Comparison of ENCODE assay signal across 21 cellular contexts in the genomic region with DNA sequence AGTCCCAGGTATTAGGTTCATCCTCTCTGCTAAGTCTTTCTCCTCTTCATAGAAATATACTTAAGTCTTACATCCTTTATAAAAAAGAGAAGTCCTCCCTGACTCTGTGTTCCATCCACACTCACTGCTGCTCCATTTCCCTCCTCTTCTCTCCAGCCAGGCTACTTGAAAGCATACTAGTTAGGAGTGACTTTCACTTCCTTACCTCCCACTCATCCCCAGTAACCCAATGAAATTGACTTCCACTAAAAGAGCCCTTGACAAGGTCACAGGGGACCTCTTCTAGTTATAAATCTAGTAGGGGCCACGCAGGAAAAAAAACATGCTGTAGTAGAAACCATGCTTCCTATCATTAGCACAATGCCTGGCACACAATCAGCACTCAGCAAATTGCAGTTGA.
"Had no signal": no experiment of that assay in that cellular context is flagged by ENCODE, and none has a peak within 500 bp of the region (broad histone marks: within the 10 kb centered on the region; RNA-seq: fewer than 3 reads in every experiment).

No MANE protein-coding gene starts in this region.

- H3K36me3 Mint-ChIP-seq: activated naive CD4-positive, alpha-beta T cell treated with anti-CD3 and anti-CD28 coated beads, Interleukin-2, amount 50 U/mL, for 24 hours; stimulated activated memory B cell treated with anti-CD40 and anti-IgM and Interleukin-4, amounts not matched to agents 10 μg/mL and 1 μg/mL and 100 μg/mL, for 72 hours had no signal

- FAIRE-seq: endothelial cell of umbilical vein, islet of Langerhans, small intestine had no signal

- H3K4me1 Mint-ChIP-seq: activated CD4-positive, alpha-beta T cell treated with anti-CD3 and anti-CD28 coated beads, Interleukin-2, amount 10 ng/mL, durations not matched to agents 7 days and 5 days; activated naive CD4-positive, alpha-beta T cell treated with anti-CD3 and anti-CD28 coated beads, Interleukin-2, amount 50 U/mL, for 24 hours; nephron; stimulated activated memory B cell treated with anti-CD40 and anti-IgM and Interleukin-4, amounts not matched to agents 10 μg/mL and 1 μg/mL and 100 μg/mL, for 72 hours had no signal

- H3K27ac Mint-ChIP-seq: activated CD4-positive, alpha-beta T cell treated with anti-CD3 and anti-CD28 coated beads, Interleukin-2, amount 10 ng/mL, durations not matched to agents 7 days and 5 days; activated CD8-positive, alpha-beta T cell treated with anti-CD3 and anti-CD28 coated beads, Interleukin-2, amount 10 ng/mL, durations not matched to agents 7 days and 5 days; activated naive CD4-positive, alpha-beta T cell treated with anti-CD3 and anti-CD28 coated beads, Interleukin-2, amount 50 U/mL, for 24 hours; activated T-helper 1 cell treated with anti-CD3 and anti-CD28 coated beads, Interleukin-12 subunit alpha, Interleukin-12 subunit beta, Interleukin-2, Interleukin-4 antibody, amounts not matched to agents 30 ng/mL and 10 ng/mL and 1 ng/mL, durations not matched to agents 14 hours and 24 hours and 36 hours; dendritic cell treated with granulocyte-macrophage colony-stimulating factor and Interleukin-4, amounts not matched to agents 40 ng/mL and 50 ng/mL, for 4 days; nephron; stimulated activated memory B cell treated with anti-CD40 and anti-IgM and Interleukin-4, amounts not matched to agents 10 μg/mL and 1 μg/mL and 100 μg/mL, for 72 hours had no signal

- H3K4me3 Mint-ChIP-seq: activated CD4-positive, alpha-beta T cell treated with anti-CD3 and anti-CD28 coated beads, Interleukin-2, amount 10 ng/mL, durations not matched to agents 7 days and 5 days; activated CD8-positive, alpha-beta T cell treated with anti-CD3 and anti-CD28 coated beads, Interleukin-2, amount 10 ng/mL, durations not matched to agents 7 days and 5 days; activated naive CD4-positive, alpha-beta T cell treated with anti-CD3 and anti-CD28 coated beads, Interleukin-2, amount 50 U/mL, for 24 hours; activated T-helper 1 cell treated with anti-CD3 and anti-CD28 coated beads, Interleukin-12 subunit alpha, Interleukin-12 subunit beta, Interleukin-2, Interleukin-4 antibody, amounts not matched to agents 30 ng/mL and 10 ng/mL and 1 ng/mL, durations not matched to agents 14 hours and 24 hours and 36 hours; dendritic cell treated with granulocyte-macrophage colony-stimulating factor and Interleukin-4, amounts not matched to agents 40 ng/mL and 50 ng/mL, for 4 days; nephron; stimulated activated memory B cell treated with anti-CD40 and anti-IgM and Interleukin-4, amounts not matched to agents 10 μg/mL and 1 μg/mL and 100 μg/mL, for 72 hours had no signal

- H3K9me3 Mint-ChIP-seq: activated CD4-positive, alpha-beta T cell treated with anti-CD3 and anti-CD28 coated beads, Interleukin-2, amount 10 ng/mL, durations not matched to agents 7 days and 5 days; activated naive CD4-positive, alpha-beta T cell treated with anti-CD3 and anti-CD28 coated beads, Interleukin-2, amount 50 U/mL, for 24 hours; activated T-helper 1 cell treated with anti-CD3 and anti-CD28 coated beads, Interleukin-12 subunit alpha, Interleukin-12 subunit beta, Interleukin-2, Interleukin-4 antibody, amounts not matched to agents 30 ng/mL and 10 ng/mL and 1 ng/mL, durations not matched to agents 14 hours and 24 hours and 36 hours; dendritic cell treated with granulocyte-macrophage colony-stimulating factor and Interleukin-4, amounts not matched to agents 40 ng/mL and 50 ng/mL, for 4 days; nephron had no signal

- ATAC-seq: activated CD8-positive, alpha-beta T cell treated with anti-CD3 and anti-CD28 coated beads, Interleukin-2, amount 10 ng/mL, durations not matched to agents 7 days and 5 days; body of pancreas; gastroesophageal sphincter; right lobe of liver; stimulated activated memory B cell treated with anti-CD40 and anti-IgM and Interleukin-4, amounts not matched to agents 10 μg/mL and 1 μg/mL and 100 μg/mL, for 72 hours had no signal

- DNase-seq: activated CD4-positive, alpha-beta T cell treated with anti-CD3 and anti-CD28 coated beads, Interleukin-2, amount 10 ng/mL, durations not matched to agents 7 days and 5 days; activated CD4-positive, CD25-positive, alpha-beta regulatory T cell treated with anti-CD3 and anti-CD28 coated beads, Interleukin-2, amount 50 U/mL, for 72 hours; activated CD8-positive, alpha-beta T cell treated with anti-CD3 and anti-CD28 coated beads, Interleukin-2, amount 10 ng/mL, durations not matched to agents 7 days and 5 days; activated gamma-delta T cell; body of pancreas; effector CD8-positive, alpha-beta T cell; esophagus squamous epithelium; mesenchymal stem cell; right lobe of liver; small intestine; stimulated activated CD4-positive, alpha-beta T cell treated with anti-CD3 and anti-CD28 coated beads, Interleukin-2, amount 100 ng/mL, for 24 hours; stomach; transverse colon had no signal
